In genomic region chr7:104271948-104272347, GRCh38 we compare ENCODE assay signal across 8 cellular contexts. TPM values are rescaled to one million over a fixed set of nuclear protein-coding genes. Genes with fewer than 3 reads are reported as not detected.
"Had no signal": no experiment of that assay in that cellular context is flagged by ENCODE, and none has a peak within 500 bp of the region (broad histone marks: within the 10 kb centered on the region; RNA-seq: fewer than 3 reads in every experiment).

No MANE protein-coding gene starts in this region.

- H3K9ac ChIP-seq: GM23248 had no signal

- H3K4me3 ChIP-seq: GM23248, HAP-1 had no signal

- H3K27ac ChIP-seq: GM23248 had no signal

- H3K9me3 ChIP-seq: HAP-1 had no signal

- DNase-seq: GM23248, GOT3, H7, HFFc6 had no signal

- H3K4me1 ChIP-seq: HAP-1 had no signal

- ATAC-seq: HCT116 had no signal

- H3K36me3 ChIP-seq: HAP-1 had no signal

RNA-seq across cellular contexts. Expression of gene LHFPL3, which starts 56.5 kb away (rescaled TPM):
- total RNA-seq: GM23248, HFFc6, HT-29 had no signal
- polyA plus RNA-seq: GM23248, IgD-negative memory B cell had no signal
